In genomic region chr5:175591293-175591692, GRCh38 we compare ENCODE assay signal across 17 cellular contexts.
DNase-seq lines count a peak whose midpoint lies in the region; ATAC-seq and TF ChIP-seq lines count a peak whose summit lies in the region.
"Had no signal": no experiment of that assay in that cellular context is flagged by ENCODE, and none has a peak within 500 bp of the region (broad histone marks: within the 10 kb centered on the region; RNA-seq: fewer than 3 reads in every experiment).

No MANE protein-coding gene starts in this region.

- H2BK15ac ChIP-seq in mesendoderm (replicated peaks; ENCODE audit: low read depth) = no peak overlapping the region

- intact Hi-C loops in tibial artery (cut with DNase I; ENCODE audit: low total_unique reads) = no loop called here

- no peak overlapping the region for H3K4me3 ChIP-seq in BLaER1 treated with 17β-estradiol and CSF1 and Interleukin-3, amounts not matched to agents 10 nM and 100 nM
- H3K4me3 ChIP-seq in brain microvascular endothelial cell (ENCODE audit: low read depth, low read length) = no peak overlapping the region
- H3K4me3 ChIP-seq in mesendoderm (ENCODE audit: low read length) = no peak overlapping the region
- no peak overlapping the region for H3K4me3 ChIP-seq in tibial artery
- H3K4me3 ChIP-seq in BE2C (ENCODE audit: low read depth, low read length) = no peak overlapping the region
- H3K4me3 ChIP-seq: HAP-1 had no signal

- no peak overlapping the region for H2BK5ac ChIP-seq in mesendoderm (ENCODE audit: low read length)

- peaks cover 7 to 46% (median 13%) of the 10 kb centered on the region in 10 experiments; a peak in 18 of 20 replicates for H3K4me1 ChIP-seq in BLaER1 treated with 17β-estradiol and CSF1 and Interleukin-3, amounts not matched to agents 10 nM and 100 nM
- H3K4me1 ChIP-seq in foreskin keratinocyte = peaks cover 6% of the 10 kb centered on the region
- no peaks in the 10 kb centered on the region for H3K4me1 ChIP-seq in mesendoderm (ENCODE audit: control insufficient read depth, low read depth, low read length)
- no peaks in the 10 kb centered on the region for H3K4me1 ChIP-seq in tibial artery
- H3K4me1 ChIP-seq in BE2C = no peaks in the 10 kb centered on the region
- H3K4me1 ChIP-seq: HAP-1 had no signal

- H3K9me3 ChIP-seq in BLaER1 treated with 17β-estradiol and CSF1 and Interleukin-3, amounts not matched to agents 10 nM and 100 nM (replicated peaks in 1 of 11) = peaks cover 0 to 16% (median 0%) of the 10 kb centered on the region in 11 experiments; a peak in 7 of 22 replicates
- H3K9me3 ChIP-seq in tibial artery = no peaks in the 10 kb centered on the region
- no peaks in the 10 kb centered on the region for H3K9me3 ChIP-seq in BE2C
- H3K9me3 ChIP-seq: HAP-1 had no signal

- H4K5ac ChIP-seq in mesendoderm (ENCODE audit: low read length) = no peak overlapping the region

- no peak overlapping the region for H3K4ac ChIP-seq in mesendoderm (ENCODE audit: low read depth, low read length)

- no peaks in the 10 kb centered on the region for H3K79me2 ChIP-seq in mesendoderm (ENCODE audit: control insufficient read depth, insufficient read depth, low read length)

- TF ChIP-seq CTCF in brain microvascular endothelial cell (IDR thresholded peaks at IDR 0.05; ENCODE audit: low read depth, low read length, missing control alignments) = no peak
- TF ChIP-seq CTCF in foreskin keratinocyte (conservative IDR thresholded peaks at IDR 0.05) = no peak
- TF ChIP-seq CTCF in tibial artery (IDR thresholded peaks at IDR 0.05) = no peak
- no peak for TF ChIP-seq CTCF in BE2C (IDR thresholded peaks at IDR 0.05; ENCODE audit: low read depth, low read length)

- H2BK120ac ChIP-seq in mesendoderm (ENCODE audit: low read depth, low read length) = no peak overlapping the region

- H3K4me2 ChIP-seq in BLaER1 treated with 17β-estradiol and CSF1 and Interleukin-3, amounts not matched to agents 10 nM and 100 nM = peak overlapping the region in 6 of 11 experiments; percentile 60 to 93 (median 76); a peak in 12 of 22 replicates
- no peak overlapping the region for H3K4me2 ChIP-seq in mesendoderm (ENCODE audit: low read length)

- H3K18ac ChIP-seq in mesendoderm (ENCODE audit: low read length) = no peak overlapping the region

- no peak overlapping the region for H2AK5ac ChIP-seq in mesendoderm (ENCODE audit: low read length)

- H3K27ac ChIP-seq in BLaER1 treated with 17β-estradiol and CSF1 and Interleukin-3, amounts not matched to agents 10 nM and 100 nM = peak overlapping the region in 3 of 11 experiments; percentile 25 to 73 (median 69); a peak in 5 of 22 replicates
- H3K27ac ChIP-seq in brain microvascular endothelial cell = peak overlapping the region; percentile 73
- no peak overlapping the region for H3K27ac ChIP-seq in foreskin keratinocyte
- no peak overlapping the region for H3K27ac ChIP-seq in mesendoderm (ENCODE audit: low read depth, low read length)
- no peak overlapping the region for H3K27ac ChIP-seq in tibial artery
- H3K27ac ChIP-seq: 22Rv1 had no signal

- peak overlapping the region; percentile 2 for H3K56ac ChIP-seq in mesendoderm (ENCODE audit: low read length)

- H3K36me3 ChIP-seq in BLaER1 treated with 17β-estradiol and CSF1 and Interleukin-3, amounts not matched to agents 10 nM and 100 nM = no peaks in the 10 kb centered on the region
- H3K36me3 ChIP-seq in brain microvascular endothelial cell (replicated peaks) = no peaks in the 10 kb centered on the region
- H3K36me3 ChIP-seq in mesendoderm (ENCODE audit: control insufficient read depth, insufficient read depth, low read length) = no peaks in the 10 kb centered on the region
- H3K36me3 ChIP-seq in tibial artery = no peaks in the 10 kb centered on the region
- no peaks in the 10 kb centered on the region for H3K36me3 ChIP-seq in BE2C
- H3K36me3 ChIP-seq: HAP-1 had no signal

- H3K9ac ChIP-seq in BLaER1 treated with 17β-estradiol and CSF1 and Interleukin-3, amounts not matched to agents 10 nM and 100 nM = peak overlapping the region in 1 of 11 experiments; percentile 47; a peak in 1 of 22 replicates
- H3K9ac ChIP-seq in mesendoderm (ENCODE audit: low read length) = no peak overlapping the region

- H4K8ac ChIP-seq in mesendoderm (ENCODE audit: low read depth, low read length) = no peak overlapping the region

- no peaks in the 10 kb centered on the region for H3K27me3 ChIP-seq in BLaER1 treated with 17β-estradiol and CSF1 and Interleukin-3, amounts not matched to agents 10 nM and 100 nM
- H3K27me3 ChIP-seq in brain microvascular endothelial cell (replicated peaks) = no peaks in the 10 kb centered on the region
- H3K27me3 ChIP-seq in foreskin keratinocyte = no peaks in the 10 kb centered on the region
- H3K27me3 ChIP-seq in mesendoderm (ENCODE audit: insufficient read depth, low read length, poor library complexity) = no peaks in the 10 kb centered on the region
- H3K27me3 ChIP-seq in tibial artery = peaks cover 0 to under 1% of the 10 kb centered on the region in 2 donors
- H3K27me3 ChIP-seq in BE2C = peaks cover 16% of the 10 kb centered on the region

- ATAC-seq in foreskin keratinocyte (peak; percentile 50), GM21526 (IDR thresholded peaks at IDR 0.05; ENCODE audit: low FRiP score, unreplicated experiment) (no peak), HG03342 (IDR thresholded peaks at IDR 0.05; ENCODE audit: unreplicated experiment) (no peak)

- DNase-seq in brain microvascular endothelial cell = no peak
- DNase-seq in foreskin keratinocyte = peak in 1 of 2 donors; percentile 33
- no peak for DNase-seq in mesendoderm
- no peak for DNase-seq in tibial artery
- DNase-seq in BE2C = no peak
- DNase-seq: C1 segment of cervical spinal cord; Calu3; CD4-positive, alpha-beta memory T cell; COR-L47; DMS79 treated with DMSO at 0.1 percent for 48 hours; GF-D8; GOT3 had no signal

- H4K20me1 ChIP-seq in BLaER1 treated with 17β-estradiol and CSF1 and Interleukin-3, amounts not matched to agents 10 nM and 100 nM = no peaks in the 10 kb centered on the region

- in situ Hi-C loops in brain microvascular endothelial cell (cut with HindIII; ENCODE audit: low pct_ligation_motif_present, low sequenced_read_pairs) = no loop called here

- no peak overlapping the region for H3K23ac ChIP-seq in mesendoderm (ENCODE audit: low read length)

- H3K79me1 ChIP-seq in mesendoderm (ENCODE audit: low read length) = no peaks in the 10 kb centered on the region

- no CpG with 5 or more reads among the region's 4 CpGs for WGBS in mesendoderm (ENCODE audit: extremely low coverage, insufficient coverage, low lambda C conversion rate)
